ENCODE assay signal across 8 cellular contexts in the genomic region with DNA sequence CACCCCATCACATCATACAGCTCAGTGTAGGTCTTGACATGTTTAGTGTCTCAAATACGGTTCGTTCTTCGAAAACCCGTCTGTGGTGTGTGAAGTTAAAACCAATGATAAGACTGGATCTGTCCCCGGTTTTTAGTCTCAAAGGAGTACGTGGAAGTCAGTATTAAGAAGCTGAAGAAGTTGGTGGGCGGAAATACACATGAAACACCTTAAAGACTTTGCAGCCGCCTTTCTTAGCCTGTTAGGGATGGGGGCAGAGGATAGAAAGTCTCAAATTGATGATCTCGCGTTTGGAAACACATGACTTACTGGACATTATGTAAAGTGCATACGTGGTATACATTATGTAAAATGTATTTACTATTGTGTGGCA. TPM values are rescaled to one million over a fixed set of nuclear protein-coding genes. Genes with fewer than 3 reads are reported as not detected.
DNase-seq lines count a peak whose midpoint lies in the region; ATAC-seq and TF ChIP-seq lines count a peak whose summit lies in the region.

No MANE protein-coding gene starts in this region.

- H3F3A ChIP-seq in PC-3 (ENCODE audit: low read length, unreplicated experiment): no peaks in the 10 kb centered on the region

- H3K79me2 ChIP-seq in PC-3 (ENCODE audit: low read length): peaks cover 54% of the 10 kb centered on the region

- H4K20me1 ChIP-seq in PC-3 (ENCODE audit: low read length): peaks cover 14% of the 10 kb centered on the region

- no peak for TF ChIP-seq CTCF in PC-3 (conservative IDR thresholded peaks at IDR 0.05; ENCODE audit: low read depth, low read length)
- no peak for TF ChIP-seq CTCF in ovary (IDR thresholded peaks at IDR 0.05)

- intact Hi-C loops in PC-3 (cut with micrococcal nuclease) (no loop called here), ovary (cut with DNase I) (loop anchor here in 1 of 4 donors (2.0 kb wide), 1 partner anchor 53 kb away; no protein-coding TSS in a partner anchor)

- POLR2A ChIA-PET in PC-3 (lab: Charles Lee; ENCODE audit: unreplicated experiment): interaction anchor here (0.6 kb wide), 2 partner anchors 35 to 582 kb away, joined by 3 read pairs; no protein-coding TSS in a partner anchor

- peak overlapping the region; percentile 96; the same call in 1 of the 2 replicates for H2AFZ ChIP-seq in PC-3 (ENCODE audit: low read length)

- no peak for TF ChIP-seq POLR2A in ovary (IDR thresholded peaks at IDR 0.05)

- CTCF ChIA-PET in PC-3 (lab: Charles Lee): interaction anchor here (0.6 kb wide), 1 partner anchor 987 kb away, joined by 3 read pairs; no protein-coding TSS in a partner anchor

- TSS peak; percentile 77 for BruUV-seq in PC-3 (replicated peaks; lab: Mats Ljungman, UMichigan)

- H3K9me3 ChIP-seq in PC-3 (ENCODE audit: low read length): no peaks in the 10 kb centered on the region
- H3K9me3 ChIP-seq in ovary: no peaks in the 10 kb centered on the region

- WGBS in ovary, 3 donors: 8 to 13% (median 10%) methylated on average over 11 of the region's 11 CpGs

- peak overlapping the region; percentile 98 for H3K9ac ChIP-seq in PC-3 (ENCODE audit: low read length)

- DNase-seq in DMS79 treated with DMSO at 0.1 percent for 48 hours (lab: John Stamatoyannopoulos, UW) (peak; percentile 6), PC-3 (no peak), epithelial cell of prostate (ENCODE audit: low read depth, low spot score) (no peak), ovary (no peak), NCI-H128 (lab: John Stamatoyannopoulos, UW; ENCODE audit: unreplicated experiment) (no peak), NOMO-1 treated with DMSO at 0.1 percent for 48 hours (lab: John Stamatoyannopoulos, UW; ENCODE audit: unreplicated experiment) (no peak), COR-L47 (lab: John Stamatoyannopoulos, UW) (no peak), pons (ENCODE audit: low spot score) (no peak)

- ATAC-seq in PC-3: no peak

- peaks cover 7% of the 10 kb centered on the region; the same call in 1 of the 2 replicates for H3K36me3 ChIP-seq in PC-3 (ENCODE audit: low read depth, low read length)
- H3K36me3 ChIP-seq in ovary: no peaks in the 10 kb centered on the region

- no peaks in the 10 kb centered on the region for H3K9me2 ChIP-seq in PC-3 (replicated peaks; ENCODE audit: low read length)

- peak overlapping the region; percentile 99 for H3K4me2 ChIP-seq in PC-3 (ENCODE audit: low read length)

- no peak for TF ChIP-seq EP300 in ovary (IDR thresholded peaks at IDR 0.05)

- H3K27ac ChIP-seq in PC-3 (ENCODE audit: low read length) (0 out of 2 replicates have a peak overlapping the region, but pooled peaks have one; percentile 67), epithelial cell of prostate (peak overlapping the region; percentile 91), ovary (no peak overlapping the region)

- H3K4me3 ChIP-seq in PC-3 (ENCODE audit: low read length): peak overlapping the region; percentile 95
- peak overlapping the region; percentile 80 for H3K4me3 ChIP-seq in ovary

- H3K27me3 ChIP-seq in PC-3 (ENCODE audit: low read length): no peaks in the 10 kb centered on the region
- H3K27me3 ChIP-seq in ovary: no peaks in the 10 kb centered on the region

- H3K4me1 ChIP-seq in PC-3 (ENCODE audit: insufficient read depth, low read length): peaks cover 30% of the 10 kb centered on the region
- peaks cover 11% of the 10 kb centered on the region for H3K4me1 ChIP-seq in ovary (ENCODE audit: insufficient read depth)

RNA-seq across cellular contexts. Expression of gene CNOT11, which starts 1.0 kb away (rescaled TPM):
- total RNA-seq in PC-3 (2014; rRNA removed) (44.9 and 48.5 TPM in 2 replicates), ovary (10 to 100 TPM; 17.6 to 26.9 (median 21.0) TPM)
- 10 to 100 TPM; 11.5 to 55.1 TPM for polyA plus RNA-seq in ovary

RNA-seq across cellular contexts. Expression of gene RNF149, which starts 54.8 kb away (rescaled TPM):
- total RNA-seq in PC-3 (2014; rRNA removed) (47.3 and 68.0 TPM in 2 replicates), ovary (10 to 100 TPM; 28.1 to 62.5 (median 45.3) TPM)
- polyA plus RNA-seq in ovary: 10 to 100 TPM; 20.3 to 45.7 TPM

Comparison
In these comparisons a context has a peak if more than half of its experiments do, and no peak if none do; other contexts are left out.
1. H3K27ac ChIP-seq: peak in PC-3 (single experiment) and epithelial cell of prostate (single experiment); none in ovary (0 of 2).